In the genomic region with DNA sequence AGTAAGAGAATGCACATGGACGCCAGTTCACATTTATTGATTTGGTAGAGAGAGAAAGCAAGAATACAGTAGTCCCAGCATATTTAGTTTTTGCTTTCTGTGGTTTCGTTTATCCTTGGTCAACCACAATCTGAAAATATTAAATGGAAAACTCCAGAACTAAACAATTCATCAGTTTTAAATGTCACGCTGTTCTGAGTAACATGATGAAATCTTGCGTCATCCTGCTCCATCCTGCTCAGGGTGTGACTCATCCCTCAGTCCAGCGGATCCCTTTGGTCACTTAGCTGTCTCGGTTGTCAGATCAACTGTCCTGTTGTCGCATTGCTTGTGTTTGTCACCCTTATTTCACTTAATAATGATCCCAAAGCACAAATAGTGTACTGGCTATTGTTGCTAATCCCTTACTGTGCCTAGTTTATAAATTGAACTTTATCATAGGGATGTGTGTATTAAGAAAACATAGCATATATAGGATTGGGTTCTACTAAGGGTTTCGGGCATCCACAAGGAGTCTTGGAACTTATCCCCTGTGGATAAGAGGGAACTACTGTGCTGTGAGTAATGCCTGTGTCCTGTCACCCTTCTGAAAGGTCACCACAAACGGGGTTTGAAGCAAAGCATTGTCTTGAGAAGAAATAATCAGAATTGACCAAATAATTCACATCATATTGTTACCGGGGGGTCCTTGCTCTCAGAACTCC, we compare ENCODE assay signal across 13 cellular contexts.
DNase-seq lines count a peak whose midpoint lies in the region; ATAC-seq and TF ChIP-seq lines count a peak whose summit lies in the region.
"Had no signal": no experiment of that assay in that cellular context is flagged by ENCODE, and none has a peak within 500 bp of the region (broad histone marks: within the 10 kb centered on the region; RNA-seq: fewer than 3 reads in every experiment).

No MANE protein-coding gene starts in this region.

- H3K36me3 Mint-ChIP-seq in activated T-helper 17 cell treated with anti-CD3 and anti-CD28 coated beads, Interleukin-2, amount 50 U/mL, for 72 hours (ENCODE audit: low read depth) = no peaks in the 10 kb centered on the region
- H3K36me3 Mint-ChIP-seq: CD4-positive, alpha-beta memory T cell; natural killer cell treated with Interleukin-12 subunit alpha and Interleukin-12 subunit beta and Interleukin-15 and Interleukin-18, amount 100 ng/mL, for 72 hours had no signal

- TF ChIP-seq CTCF in AG10803 (conservative IDR thresholded peaks at IDR 0.05; ENCODE audit: low read length) = no peak
- no peak for TF ChIP-seq CTCF in dorsolateral prefrontal cortex (IDR thresholded peaks at IDR 0.05 in 54 of 56, conservative IDR thresholded peaks at IDR 0.05 in 2 of 56; ENCODE audit: low read depth in 1 of 56, partially characterized antibody in 56 of 56)

- intact Hi-C loops in dorsolateral prefrontal cortex (cut with DNase I) = no loop called here

- no peak overlapping the region for H3K27ac Mint-ChIP-seq in activated T-helper 17 cell treated with anti-CD3 and anti-CD28 coated beads, Interleukin-2, amount 50 U/mL, for 72 hours
- H3K27ac Mint-ChIP-seq: CD4-positive, alpha-beta memory T cell; natural killer cell treated with Interleukin-12 subunit alpha and Interleukin-12 subunit beta and Interleukin-15 and Interleukin-18, amount 100 ng/mL, for 72 hours had no signal

- H3K27me3 Mint-ChIP-seq in activated T-helper 17 cell treated with anti-CD3 and anti-CD28 coated beads, Interleukin-2, amount 50 U/mL, for 72 hours = peaks cover 15% of the 10 kb centered on the region

- peaks cover 0 to 5% (median 0%) of the 10 kb centered on the region in 45 donors for H3K27me3 ChIP-seq in dorsolateral prefrontal cortex

- H3K4me3 Mint-ChIP-seq in activated T-helper 17 cell treated with anti-CD3 and anti-CD28 coated beads, Interleukin-2, amount 50 U/mL, for 72 hours = no peak overlapping the region
- H3K4me3 Mint-ChIP-seq: CD4-positive, alpha-beta memory T cell; central memory CD8-positive, alpha-beta T cell; natural killer cell treated with Interleukin-12 subunit alpha and Interleukin-12 subunit beta and Interleukin-15 and Interleukin-18, amount 100 ng/mL, for 72 hours had no signal

- peaks cover 5% of the 10 kb centered on the region for H3K4me1 Mint-ChIP-seq in activated T-helper 17 cell treated with anti-CD3 and anti-CD28 coated beads, Interleukin-2, amount 50 U/mL, for 72 hours
- H3K4me1 Mint-ChIP-seq: CD4-positive, alpha-beta memory T cell; central memory CD8-positive, alpha-beta T cell had no signal

- no peak for TF ChIP-seq RAD21 in Ishikawa (IDR thresholded peaks at IDR 0.05; ENCODE audit: low read depth)

- ATAC-seq in activated T-helper 17 cell treated with anti-CD3 and anti-CD28 coated beads, Interleukin-2, amount 50 U/mL, for 72 hours (replicated peaks) = peak; percentile 37
- ATAC-seq in GM21447 (IDR thresholded peaks at IDR 0.05; ENCODE audit: unreplicated experiment) = no peak
- ATAC-seq: natural killer cell treated with Interleukin-12 subunit alpha and Interleukin-12 subunit beta and Interleukin-15 and Interleukin-18, amount 100 ng/mL, for 72 hours had no signal

- no peak overlapping the region for H3K4me3 ChIP-seq in AG10803 (ENCODE audit: low read length)
- no peak overlapping the region for H3K4me3 ChIP-seq in dorsolateral prefrontal cortex

- no peaks in the 10 kb centered on the region for H3K9me3 Mint-ChIP-seq in activated T-helper 17 cell treated with anti-CD3 and anti-CD28 coated beads, Interleukin-2, amount 50 U/mL, for 72 hours
- H3K9me3 Mint-ChIP-seq: central memory CD8-positive, alpha-beta T cell had no signal

- peak; percentile 48 for DNase-seq in AG10803 (ENCODE audit: low read depth)
- DNase-seq in kidney tubule cell (ENCODE audit: low spot score) = peak; percentile 82
- DNase-seq in NCI-H524 (lab: John Stamatoyannopoulos, UW) = no peak
- no peak for DNase-seq in dorsolateral prefrontal cortex
- DNase-seq in NCI-H2107 (lab: John Stamatoyannopoulos, UW) = no peak
- DNase-seq: CD4-positive, alpha-beta memory T cell; hypothalamus; stimulated activated CD4-positive, alpha-beta T cell treated with anti-CD3 and anti-CD28 coated beads, Interleukin-2, amount 100 ng/mL, for 24 hours had no signal

- TF ChIP-seq EP300 in Ishikawa (IDR thresholded peaks at IDR 0.05; ENCODE audit: borderline replicate concordance) = no peak

- no peak overlapping the region for H3K27ac ChIP-seq in dorsolateral prefrontal cortex

TF ChIP-seq in Ishikawa, 13 proteins besides CTCF, POLR2A, EP300 and RAD21:
- TF ChIP-seq TCF12 (IDR thresholded peaks at IDR 0.05; ENCODE audit: low read depth) = no peak
- TF ChIP-seq, protein P1, sequence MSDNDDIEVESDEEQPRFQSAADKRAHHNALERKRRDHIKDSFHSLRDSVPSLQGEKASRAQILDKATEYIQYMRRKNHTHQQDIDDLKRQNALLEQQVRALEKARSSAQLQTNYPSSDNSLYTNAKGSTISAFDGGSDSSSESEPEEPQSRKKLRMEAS (IDR thresholded peaks at IDR 0.05) = no peak
- TF ChIP-seq CEBPB (IDR thresholded peaks at IDR 0.05) = peak; percentile 19; the same call in 1 of the 2 replicates

Comparison
In these comparisons a context has a peak if more than half of its experiments do, and no peak if none do; other contexts are left out.
1. DNase-seq: peak in AG10803 (single experiment) and kidney tubule cell (single experiment); none in NCI-H524 (0 of 2), dorsolateral prefrontal cortex (0 of 10) and NCI-H2107 (single experiment).